ENCODE assay signal across 8 cellular contexts in the genomic region with DNA sequence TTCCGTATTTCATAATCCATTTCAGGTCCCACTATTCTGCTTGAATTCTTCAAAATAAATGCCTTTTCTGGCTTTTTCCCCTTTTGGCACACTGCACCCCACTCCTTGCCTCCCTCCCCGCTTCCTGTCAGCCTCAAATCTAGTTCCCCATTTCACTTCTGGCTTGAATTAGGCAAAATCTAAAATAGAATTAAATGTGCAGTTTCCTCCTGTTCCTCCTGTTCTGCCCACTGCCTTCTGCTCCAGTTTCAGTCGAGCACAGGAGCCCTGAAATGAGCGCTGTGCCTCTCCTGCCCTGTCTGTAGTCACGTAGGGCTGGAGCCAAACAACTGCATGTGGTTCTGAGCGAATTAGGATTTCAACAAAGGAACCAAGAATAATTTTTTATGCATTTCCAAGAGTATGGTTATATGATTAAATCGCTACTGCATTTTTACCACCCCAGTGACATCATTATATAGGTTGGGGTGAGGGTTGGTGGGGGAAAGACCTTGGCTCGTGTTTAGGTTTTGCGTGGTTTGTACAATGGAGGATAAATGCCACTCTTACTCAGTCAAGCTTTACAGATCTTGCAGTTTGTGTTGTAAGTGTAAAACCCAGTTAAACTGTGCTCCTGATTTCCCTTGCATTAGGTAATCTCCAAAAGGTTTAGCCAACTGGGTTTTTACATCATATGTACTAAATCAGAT.
A peak's percentile ranks its signal among the peaks of the same experiment; 100 is the strongest.
DNase-seq lines count a peak whose midpoint lies in the region; ATAC-seq and TF ChIP-seq lines count a peak whose summit lies in the region.

No MANE protein-coding gene starts in this region.

- peaks cover 21% of the 10 kb centered on the region for H3K36me3 ChIP-seq in CD8-positive, alpha-beta T cell (ENCODE audit: insufficient read depth, low read length)
- peaks cover 22% of the 10 kb centered on the region for H3K36me3 ChIP-seq in OCI-LY3 (replicated peaks; ENCODE audit: low read depth, low read length)

- peak overlapping the region; percentile 11 for H3K27ac ChIP-seq in CD8-positive, alpha-beta T cell (ENCODE audit: low read depth, low read length)
- peak overlapping the region; percentile 60 for H3K27ac ChIP-seq in OCI-LY3 (ENCODE audit: low read length)

- H4K20me1 ChIP-seq in OCI-LY3 (ENCODE audit: insufficient read depth, low read length), result no peaks in the 10 kb centered on the region

- peak overlapping the region; percentile 77 for H3K4me2 ChIP-seq in OCI-LY3 (ENCODE audit: low read length)

- H2AFZ ChIP-seq in OCI-LY3 (ENCODE audit: low read depth, low read length), result no peak overlapping the region

- H3K4me1 Mint-ChIP-seq in CD8-positive, alpha-beta T cell (ENCODE audit: low read depth), result peaks cover 62% of the 10 kb centered on the region
- peaks cover 42% of the 10 kb centered on the region for H3K4me1 Mint-ChIP-seq in chondrocyte (ENCODE audit: low read depth)

- H3K27ac Mint-ChIP-seq in CD8-positive, alpha-beta T cell, result peak overlapping the region; percentile 94
- peak overlapping the region; percentile 67 for H3K27ac Mint-ChIP-seq in chondrocyte (ENCODE audit: unreplicated experiment)

- no peaks in the 10 kb centered on the region for H3K79me2 ChIP-seq in OCI-LY3 (ENCODE audit: low read length)

- peaks cover 49% of the 10 kb centered on the region for H3K36me3 Mint-ChIP-seq in CD8-positive, alpha-beta T cell
- peaks cover 42% of the 10 kb centered on the region for H3K36me3 Mint-ChIP-seq in chondrocyte (ENCODE audit: low read depth)

- CTCF ChIA-PET in CD8-positive, alpha-beta T cell (lab: Charles Lee), result interaction anchor here (1.2 to 1.7 kb wide), 2 partner anchors 63 to 275 kb away, joined by 4 to 7 read pairs; no protein-coding TSS in a partner anchor

- H3K9ac ChIP-seq in OCI-LY3 (ENCODE audit: low read length), result peak overlapping the region; percentile 16; the same call in 1 of the 2 replicates

- POLR2A ChIA-PET in CD8-positive, alpha-beta T cell (lab: Charles Lee), result interaction anchor here (1.8 kb wide), 1 partner anchor 273 kb away, joined by 9 read pairs; a partner anchor contains a TSS

- TF ChIP-seq CTCF in CD8-positive, alpha-beta T cell (IDR thresholded peaks at IDR 0.05), result no peak
- no peak for TF ChIP-seq CTCF in OCI-LY3 (IDR thresholded peaks at IDR 0.05; ENCODE audit: low read depth, low read length)
- no peak for TF ChIP-seq CTCF in chondrocyte (IDR thresholded peaks at IDR 0.05)

- intact Hi-C loops in CD8-positive, alpha-beta T cell (cut with DNase I, micrococcal nuclease), result no loop called here

- H3K4me3 ChIP-seq in CD8-positive, alpha-beta T cell (ENCODE audit: low read depth, low read length), result no peak overlapping the region
- peak overlapping the region; percentile 47 for H3K4me3 ChIP-seq in OCI-LY3 (ENCODE audit: low read length)

- H3K27me3 ChIP-seq in CD8-positive, alpha-beta T cell (ENCODE audit: insufficient read depth, low read length), result no peaks in the 10 kb centered on the region
- H3K27me3 ChIP-seq in OCI-LY3 (ENCODE audit: low read depth, low read length), result no peaks in the 10 kb centered on the region

- H3K4me3 Mint-ChIP-seq in CD8-positive, alpha-beta T cell, result peak overlapping the region; percentile 80
- peak overlapping the region; percentile 51 for H3K4me3 Mint-ChIP-seq in chondrocyte (ENCODE audit: unreplicated experiment)

- no peaks in the 10 kb centered on the region for H3K9me3 Mint-ChIP-seq in CD8-positive, alpha-beta T cell
- peaks cover 5% of the 10 kb centered on the region for H3K9me3 Mint-ChIP-seq in chondrocyte (ENCODE audit: low read depth)

- DNase-seq in CD8-positive, alpha-beta T cell, result no peak
- DNase-seq in chondrocyte (ENCODE audit: low spot score), result no peak
- peak; percentile 69 for DNase-seq in occipital lobe (lab: John Stamatoyannopoulos, UW)
- DNase-seq in NCI-H2227 treated with DMSO at 0.1 percent for 48 hours (lab: John Stamatoyannopoulos, UW), result no peak
- DNase-seq in NCI-H446 (lab: John Stamatoyannopoulos, UW), result no peak

- peaks cover 45% of the 10 kb centered on the region for H3K4me1 ChIP-seq in CD8-positive, alpha-beta T cell (ENCODE audit: insufficient read depth, low read length)
- peaks cover 32% of the 10 kb centered on the region for H3K4me1 ChIP-seq in OCI-LY3 (ENCODE audit: low read length)

- peak; percentile 61 for ATAC-seq in CD8-positive, alpha-beta T cell
- ATAC-seq in GM21737 (IDR thresholded peaks at IDR 0.05; ENCODE audit: unreplicated experiment) (no peak), HG02642 (IDR thresholded peaks at IDR 0.05; ENCODE audit: poor library complexity, unreplicated experiment) (no peak)

- H3K27me3 Mint-ChIP-seq in CD8-positive, alpha-beta T cell (ENCODE audit: low read depth), result no peaks in the 10 kb centered on the region
- no peaks in the 10 kb centered on the region for H3K27me3 Mint-ChIP-seq in chondrocyte (ENCODE audit: low read depth)

- H3K9me3 ChIP-seq in CD8-positive, alpha-beta T cell (ENCODE audit: low read length), result no peaks in the 10 kb centered on the region
- no peaks in the 10 kb centered on the region for H3K9me3 ChIP-seq in OCI-LY3 (ENCODE audit: insufficient read depth, low read length)
